ENCODE assay signal across 30 cellular contexts in genomic region chr16:61263400-61263799, GRCh38.
"Had no signal": no experiment of that assay in that cellular context is flagged by ENCODE, and none has a peak within 500 bp of the region (broad histone marks: within the 10 kb centered on the region; RNA-seq: fewer than 3 reads in every experiment).

No MANE protein-coding gene starts in this region.

- H3K4me3 Mint-ChIP-seq: activated CD8-positive, alpha-beta memory T cell treated with anti-CD3 and anti-CD28 coated beads, Interleukin-2, amount 10 ng/mL, durations not matched to agents 7 days and 5 days; activated naive CD8-positive, alpha-beta T cell treated with anti-CD3 and anti-CD28 coated beads, Interleukin-2, amount 50 U/mL, for 24 hours; activated T-cell treated with anti-CD3 and anti-CD28 coated beads, Interleukin-2, amount 50 U/mL, for 24 hours; activated T-helper 1 cell treated with anti-CD3 and anti-CD28 coated beads, Interleukin-12 subunit alpha, Interleukin-12 subunit beta, Interleukin-2, Interleukin-4 antibody, amounts not matched to agents 30 ng/mL and 10 ng/mL and 1 ng/mL, durations not matched to agents 14 hours and 24 hours and 36 hours; brain; central memory CD8-positive, alpha-beta T cell had no signal

- H3K36me3 ChIP-seq: Peyer's patch, SJCRH30, WERI-Rb-1 had no signal

- H3K36me3 Mint-ChIP-seq: activated CD8-positive, alpha-beta memory T cell treated with anti-CD3 and anti-CD28 coated beads, Interleukin-2, amount 10 ng/mL, durations not matched to agents 7 days and 5 days; brain had no signal

- H3K4me1 Mint-ChIP-seq: activated CD8-positive, alpha-beta memory T cell treated with anti-CD3 and anti-CD28 coated beads, Interleukin-2, amount 10 ng/mL, durations not matched to agents 7 days and 5 days; activated naive CD8-positive, alpha-beta T cell treated with anti-CD3 and anti-CD28 coated beads, Interleukin-2, amount 50 U/mL, for 24 hours; central memory CD8-positive, alpha-beta T cell had no signal

- H3K4me1 ChIP-seq: Peyer's patch, SJCRH30 had no signal

- ATAC-seq: activated CD4-positive, CD25-positive, alpha-beta regulatory T cell treated with anti-CD3 and anti-CD28 coated beads, Interleukin-2, amount 50 U/mL, for 24 hours; activated CD8-positive, alpha-beta memory T cell treated with anti-CD3 and anti-CD28 coated beads, Interleukin-2, amount 10 ng/mL, durations not matched to agents 7 days and 5 days; activated naive CD4-positive, alpha-beta T cell treated with anti-CD3 and anti-CD28 coated beads, Interleukin-2, amount 50 U/mL, for 72 hours; activated naive CD8-positive, alpha-beta T cell treated with anti-CD3 and anti-CD28 coated beads, Interleukin-2, amount 50 U/mL, for 24 hours had no signal

- H3K27me3 ChIP-seq: Peyer's patch, SJCRH30 had no signal

- H3K27ac ChIP-seq: Peyer's patch, RWPE1, SJCRH30, WERI-Rb-1 had no signal

- DNase-seq: activated CD4-positive, alpha-beta T cell treated with anti-CD3 and anti-CD28 coated beads for 48 hours; activated CD4-positive, alpha-beta T cell treated with anti-CD3 and anti-CD28 coated beads, Interleukin-2, amount 50 U/mL, for 4 hours; activated CD8-positive, alpha-beta memory T cell treated with anti-CD3 and anti-CD28 coated beads, Interleukin-2, amount 10 ng/mL, durations not matched to agents 7 days and 5 days; activated effector memory CD4-positive, alpha-beta T cell treated with Interleukin-2 at 50 U/mL for 16 hours; activated naive CD4-positive, alpha-beta T cell treated with Interleukin-2 at 50 U/mL for 16 hours; activated naive CD8-positive, alpha-beta T cell treated with anti-CD3 and anti-CD28 coated beads, Interleukin-2, amount 50 U/mL, for 24 hours; activated T-cell treated with anti-CD3 and anti-CD28 coated beads, Interleukin-2, amount 50 U/mL, for 24 hours; amniotic stem cell; KG1; NCI-H1092; NCI-H1417; NCI-H1930; NCI-H2171; NCI-H2227 treated with DMSO at 0.1 percent for 48 hours; NCI-H446 treated with DMSO at 0.1 percent for 48 hours; NCI-H524 treated with DMSO at 0.1 percent for 48 hours; NCI-H748 treated with DMSO at 0.1 percent for 48 hours; NK-92 treated with Interleukin-12 subunit alpha and Interleukin-12 subunit beta, amount 100 ng/mL, for 24 hours; Peyer's patch; Right ventricle myocardium superior; SJCRH30; SK-N-SH; T-helper 1 cell; WERI-Rb-1 had no signal

- H3K4me3 ChIP-seq: Peyer's patch, SJCRH30 had no signal

- H3K9me3 Mint-ChIP-seq: activated naive CD8-positive, alpha-beta T cell treated with anti-CD3 and anti-CD28 coated beads, Interleukin-2, amount 50 U/mL, for 24 hours had no signal

- H3K27ac Mint-ChIP-seq: activated CD8-positive, alpha-beta memory T cell treated with anti-CD3 and anti-CD28 coated beads, Interleukin-2, amount 10 ng/mL, durations not matched to agents 7 days and 5 days; activated naive CD8-positive, alpha-beta T cell treated with anti-CD3 and anti-CD28 coated beads, Interleukin-2, amount 50 U/mL, for 24 hours; activated T-cell treated with anti-CD3 and anti-CD28 coated beads, Interleukin-2, amount 50 U/mL, for 24 hours; activated T-helper 1 cell treated with anti-CD3 and anti-CD28 coated beads, Interleukin-12 subunit alpha, Interleukin-12 subunit beta, Interleukin-2, Interleukin-4 antibody, amounts not matched to agents 30 ng/mL and 10 ng/mL and 1 ng/mL, durations not matched to agents 14 hours and 24 hours and 36 hours; brain had no signal

- H3K27me3 Mint-ChIP-seq: activated CD8-positive, alpha-beta memory T cell treated with anti-CD3 and anti-CD28 coated beads, Interleukin-2, amount 10 ng/mL, durations not matched to agents 7 days and 5 days; activated naive CD8-positive, alpha-beta T cell treated with anti-CD3 and anti-CD28 coated beads, Interleukin-2, amount 50 U/mL, for 24 hours; activated T-cell treated with anti-CD3 and anti-CD28 coated beads, Interleukin-2, amount 50 U/mL, for 24 hours; brain; central memory CD8-positive, alpha-beta T cell had no signal

- H3K9me3 ChIP-seq: Peyer's patch, SJCRH30, SK-N-SH had no signal
